ENCODE assay signal across 16 cellular contexts in the genomic region with DNA sequence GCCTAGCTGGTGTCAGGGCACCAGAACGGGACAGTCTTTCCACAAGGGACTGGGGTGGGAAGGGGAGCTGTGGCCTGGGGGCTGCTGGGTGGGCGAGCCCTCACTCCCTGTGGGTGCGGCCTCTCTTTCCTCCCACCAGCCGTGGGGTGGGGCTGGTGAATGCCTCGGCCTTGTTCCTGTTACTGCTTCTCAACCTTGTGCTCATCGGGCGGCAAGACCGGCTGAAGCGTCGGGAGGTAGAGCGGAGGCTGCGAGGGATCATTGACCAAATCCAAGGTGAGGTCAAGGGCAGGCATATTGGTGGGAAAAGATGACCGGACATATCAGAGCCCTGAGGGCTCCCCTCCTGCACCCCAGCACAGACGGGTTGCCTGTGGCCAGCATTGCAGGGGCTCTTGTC. TPM values are rescaled to one million over a fixed set of nuclear protein-coding genes. Genes with fewer than 3 reads are reported as not detected.
DNase-seq lines count a peak whose midpoint lies in the region; ATAC-seq and TF ChIP-seq lines count a peak whose summit lies in the region.
"Had no signal": no experiment of that assay in that cellular context is flagged by ENCODE, and none has a peak within 500 bp of the region (broad histone marks: within the 10 kb centered on the region; RNA-seq: fewer than 3 reads in every experiment).

No MANE protein-coding gene starts in this region.

- H3K27ac ChIP-seq in temporal lobe (ENCODE audit: low read depth, low read length) = peak overlapping the region; percentile 13
- no peak overlapping the region for H3K27ac ChIP-seq in prostate gland
- H3K27ac ChIP-seq in thyroid gland = peak overlapping the region in 1 of 3 donors; percentile 8
- H3K27ac ChIP-seq: brain microvascular endothelial cell, right lobe of liver had no signal

- intact Hi-C loops in activated naive CD4-positive, alpha-beta T cell treated with anti-CD3 and anti-CD28 coated beads for 36 hours (cut with micrococcal nuclease) = loop anchor here (5.0 kb wide), 1 partner anchor 59 kb away; no protein-coding TSS in a partner anchor
- intact Hi-C loops in activated T-helper 2 cell treated with anti-CD3 and anti-CD28 coated beads, Interferon-gamma antibody, Interleukin-2, Interleukin-4, amounts not matched to agents 10 μg/mL and 5 μg/mL and 100 μg/mL, durations not matched to agents 14 hours and 24 hours and 36 hours (cut with micrococcal nuclease) = no loop called here
- intact Hi-C loops in prostate gland (cut with DNase I) (no loop called here), thyroid gland (cut with DNase I) (no loop called here), left colon (cut with DNase I, micrococcal nuclease) (no loop called here)

- H3K4me1 ChIP-seq in prostate gland (replicated peaks) (no peaks in the 10 kb centered on the region), thyroid gland (peaks cover 0 to 30% of the 10 kb centered on the region in 2 donors)

- H3K4me1 Mint-ChIP-seq in activated naive CD4-positive, alpha-beta T cell treated with anti-CD3 and anti-CD28 coated beads for 36 hours (ENCODE audit: low read depth) = peaks cover 29% of the 10 kb centered on the region
- H3K4me1 Mint-ChIP-seq in activated T-helper 2 cell treated with anti-CD3 and anti-CD28 coated beads, Interferon-gamma antibody, Interleukin-2, Interleukin-4, amounts not matched to agents 10 μg/mL and 5 μg/mL and 100 μg/mL, durations not matched to agents 14 hours and 24 hours and 36 hours (ENCODE audit: low read depth) = peaks cover 19% of the 10 kb centered on the region
- H3K4me1 Mint-ChIP-seq in immature natural killer cell = peaks cover 21 to 37% of the 10 kb centered on the region in 2 donors

- CTCF ChIA-PET in activated naive CD4-positive, alpha-beta T cell treated with anti-CD3 and anti-CD28 coated beads for 36 hours (lab: Charles Lee) = no interaction called here

- DNase-seq in activated naive CD4-positive, alpha-beta T cell treated with anti-CD3 and anti-CD28 coated beads for 36 hours = no peak
- DNase-seq in activated naive CD4-positive, alpha-beta T cell treated with anti-CD3 and anti-CD28 coated beads, Interleukin-2, amount 50 U/mL, for 16 hours = no peak
- no peak for DNase-seq in activated T-helper 2 cell treated with anti-CD3 and anti-CD28 coated beads, Interferon-gamma antibody, Interleukin-2, Interleukin-4, amounts not matched to agents 10 μg/mL and 5 μg/mL and 100 μg/mL, durations not matched to agents 14 hours and 24 hours and 36 hours (ENCODE audit: low spot score)
- no peak for DNase-seq in immature natural killer cell
- no peak for DNase-seq in prostate gland (ENCODE audit: low spot score)
- no peak for DNase-seq in thyroid gland
- DNase-seq in left colon = no peak
- DNase-seq: activated CD4-positive, alpha-beta T cell treated with anti-CD3 and anti-CD28 coated beads, Interleukin-2, amount 50 U/mL, for 1 hour; activated effector memory CD4-positive, alpha-beta T cell treated with anti-CD3 and anti-CD28 coated beads, Interleukin-2, amount 50 U/mL, for 16 hours; brain microvascular endothelial cell; mammary epithelial cell; NCI-H1694 treated with DMSO at 0.1 percent for 48 hours; right lobe of liver; SIG-M5; stimulated activated CD8-positive, alpha-beta memory T cell treated with anti-CD3 and anti-CD28 coated beads, Interleukin-4, amount 100 ng/mL, for 48 hours had no signal

- H3K9me3 ChIP-seq in prostate gland (no peaks in the 10 kb centered on the region), thyroid gland (no peaks in the 10 kb centered on the region)
- H3K9me3 ChIP-seq: right lobe of liver had no signal

- H3K36me3 Mint-ChIP-seq in activated naive CD4-positive, alpha-beta T cell treated with anti-CD3 and anti-CD28 coated beads for 36 hours (ENCODE audit: low read depth) = peaks cover 8% of the 10 kb centered on the region
- H3K36me3 Mint-ChIP-seq in activated T-helper 2 cell treated with anti-CD3 and anti-CD28 coated beads, Interferon-gamma antibody, Interleukin-2, Interleukin-4, amounts not matched to agents 10 μg/mL and 5 μg/mL and 100 μg/mL, durations not matched to agents 14 hours and 24 hours and 36 hours (ENCODE audit: low read depth) = peaks cover 6% of the 10 kb centered on the region
- peaks cover 0 to 11% (median 7%) of the 10 kb centered on the region in 3 donors for H3K36me3 Mint-ChIP-seq in immature natural killer cell

- no peak for ATAC-seq in left colon
- ATAC-seq: right lobe of liver had no signal

- H3K4me3 ChIP-seq in prostate gland (no peak overlapping the region), thyroid gland (replicated peaks in 1 of 3) (no peak overlapping the region)
- H3K4me3 ChIP-seq: right lobe of liver had no signal

- H3K27me3 ChIP-seq in prostate gland (replicated peaks; ENCODE audit: insufficient read depth) (no peaks in the 10 kb centered on the region), thyroid gland (no peaks in the 10 kb centered on the region)
- H3K27me3 ChIP-seq: brain microvascular endothelial cell, right lobe of liver had no signal

- no peak overlapping the region for H3K4me3 Mint-ChIP-seq in activated naive CD4-positive, alpha-beta T cell treated with anti-CD3 and anti-CD28 coated beads for 36 hours
- H3K4me3 Mint-ChIP-seq in activated T-helper 2 cell treated with anti-CD3 and anti-CD28 coated beads, Interferon-gamma antibody, Interleukin-2, Interleukin-4, amounts not matched to agents 10 μg/mL and 5 μg/mL and 100 μg/mL, durations not matched to agents 14 hours and 24 hours and 36 hours (ENCODE audit: low read depth) = no peak overlapping the region
- H3K4me3 Mint-ChIP-seq in immature natural killer cell = peak overlapping the region in 2 of 5 donors; percentile 21 to 52

- no peak for TF ChIP-seq POLR2A in prostate gland (IDR thresholded peaks at IDR 0.05)
- TF ChIP-seq POLR2A in thyroid gland (IDR thresholded peaks at IDR 0.05) = no peak

- 92% methylated on average over 14 of the region's 14 CpGs for WGBS in prostate gland
- 86 to 92% methylated on average over 14 of the region's 14 CpGs for WGBS in thyroid gland, 2 donors

- no peaks in the 10 kb centered on the region for H3K9me3 Mint-ChIP-seq in activated naive CD4-positive, alpha-beta T cell treated with anti-CD3 and anti-CD28 coated beads for 36 hours
- H3K9me3 Mint-ChIP-seq in activated T-helper 2 cell treated with anti-CD3 and anti-CD28 coated beads, Interferon-gamma antibody, Interleukin-2, Interleukin-4, amounts not matched to agents 10 μg/mL and 5 μg/mL and 100 μg/mL, durations not matched to agents 14 hours and 24 hours and 36 hours = no peaks in the 10 kb centered on the region
- H3K9me3 Mint-ChIP-seq in immature natural killer cell = no peaks in the 10 kb centered on the region

- H3K27me3 Mint-ChIP-seq in activated naive CD4-positive, alpha-beta T cell treated with anti-CD3 and anti-CD28 coated beads for 36 hours (ENCODE audit: low read depth) = no peaks in the 10 kb centered on the region
- no peaks in the 10 kb centered on the region for H3K27me3 Mint-ChIP-seq in activated T-helper 2 cell treated with anti-CD3 and anti-CD28 coated beads, Interferon-gamma antibody, Interleukin-2, Interleukin-4, amounts not matched to agents 10 μg/mL and 5 μg/mL and 100 μg/mL, durations not matched to agents 14 hours and 24 hours and 36 hours (ENCODE audit: low read depth)
- H3K27me3 Mint-ChIP-seq in immature natural killer cell (ENCODE audit: low read depth in 3 of 3) = peaks cover 0 to 6% (median 4%) of the 10 kb centered on the region in 3 donors

- H3K36me3 ChIP-seq in prostate gland = no peaks in the 10 kb centered on the region
- no peaks in the 10 kb centered on the region for H3K36me3 ChIP-seq in thyroid gland
- H3K36me3 ChIP-seq: brain microvascular endothelial cell, right lobe of liver had no signal

- TF ChIP-seq CTCF in prostate gland (IDR thresholded peaks at IDR 0.05) = no peak
- TF ChIP-seq CTCF in thyroid gland (IDR thresholded peaks at IDR 0.05) = no peak

- peak overlapping the region; percentile 27 for H3K27ac Mint-ChIP-seq in activated naive CD4-positive, alpha-beta T cell treated with anti-CD3 and anti-CD28 coated beads for 36 hours
- H3K27ac Mint-ChIP-seq in activated T-helper 2 cell treated with anti-CD3 and anti-CD28 coated beads, Interferon-gamma antibody, Interleukin-2, Interleukin-4, amounts not matched to agents 10 μg/mL and 5 μg/mL and 100 μg/mL, durations not matched to agents 14 hours and 24 hours and 36 hours = peak overlapping the region; percentile 40
- peak overlapping the region; percentile 74 to 99 (median 95) for H3K27ac Mint-ChIP-seq in immature natural killer cell

RNA-seq across cellular contexts. Expression of a gene that starts 29.2 kb away (rescaled TPM):
- total RNA-seq in activated naive CD4-positive, alpha-beta T cell treated with anti-CD3 and anti-CD28 coated beads for 36 hours = 1 to 10 TPM; 1.0 to 1.1 TPM
- total RNA-seq in activated T-helper 2 cell treated with anti-CD3 and anti-CD28 coated beads, Interferon-gamma antibody, Interleukin-2, Interleukin-4, amounts not matched to agents 10 μg/mL and 5 μg/mL and 100 μg/mL, durations not matched to agents 14 hours and 24 hours and 36 hours = 2.2 and 2.3 TPM in 2 replicates
- polyA plus RNA-seq in immature natural killer cell = not detected
- total RNA-seq in temporal lobe = 5.7 TPM
- 10 to 100 TPM; 16.0 to 35.8 TPM for total RNA-seq in prostate gland
- total RNA-seq in thyroid gland = 10 to 100 TPM; 15.0 to 87.2 (median 21.7) TPM
- 10 to 100 TPM; 28.4 to 30.6 TPM for total RNA-seq in left colon

RNA-seq across cellular contexts. Expression of a gene that starts 29.7 kb away (rescaled TPM):
- 10 to 100 TPM; 50.4 to 53.5 TPM for total RNA-seq in activated naive CD4-positive, alpha-beta T cell treated with anti-CD3 and anti-CD28 coated beads for 36 hours
- total RNA-seq in activated T-helper 2 cell treated with anti-CD3 and anti-CD28 coated beads, Interferon-gamma antibody, Interleukin-2, Interleukin-4, amounts not matched to agents 10 μg/mL and 5 μg/mL and 100 μg/mL, durations not matched to agents 14 hours and 24 hours and 36 hours = 71.1 and 79.3 TPM in 2 replicates
- 10 to 100 TPM in 1 of 3 donors, 1 to 10 TPM in 2; 3.2 to 21.9 (median 9.3) TPM for polyA plus RNA-seq in immature natural killer cell
- 20.7 TPM for total RNA-seq in temporal lobe
- 100 to 1,000 TPM in 1 of 2 donors, 10 to 100 TPM in 1; 63.5 to 128 TPM for total RNA-seq in prostate gland
- 100 to 1,000 TPM in 1 of 4 donors, 10 to 100 TPM in 3; 52.1 to 116 (median 92.7) TPM for total RNA-seq in thyroid gland
- total RNA-seq in left colon = 100 to 1,000 TPM in 1 of 2 donors, 10 to 100 TPM in 1; 99.9 to 123 TPM

RNA-seq across cellular contexts. Expression of a gene that starts 30.2 kb away (rescaled TPM):
- total RNA-seq in activated naive CD4-positive, alpha-beta T cell treated with anti-CD3 and anti-CD28 coated beads for 36 hours = 10 to 100 TPM; 21.4 to 22.0 TPM
- 74.6 and 78.2 TPM in 2 replicates for total RNA-seq in activated T-helper 2 cell treated with anti-CD3 and anti-CD28 coated beads, Interferon-gamma antibody, Interleukin-2, Interleukin-4, amounts not matched to agents 10 μg/mL and 5 μg/mL and 100 μg/mL, durations not matched to agents 14 hours and 24 hours and 36 hours
- 100 to 1,000 TPM; 205 to 238 (median 209) TPM for polyA plus RNA-seq in immature natural killer cell
- total RNA-seq in temporal lobe (7.6 TPM), prostate gland (10 to 100 TPM; 45.9 to 56.2 TPM), thyroid gland (10 to 100 TPM; 11.6 to 46.6 (median 25.8) TPM), left colon (10 to 100 TPM; 30.1 to 38.9 TPM)

RNA-seq across cellular contexts. Expression of a gene that starts 39.3 kb away (rescaled TPM):
- 1 to 10 TPM; 6.2 to 6.8 TPM for total RNA-seq in activated naive CD4-positive, alpha-beta T cell treated with anti-CD3 and anti-CD28 coated beads for 36 hours
- total RNA-seq in activated T-helper 2 cell treated with anti-CD3 and anti-CD28 coated beads, Interferon-gamma antibody, Interleukin-2, Interleukin-4, amounts not matched to agents 10 μg/mL and 5 μg/mL and 100 μg/mL, durations not matched to agents 14 hours and 24 hours and 36 hours = 12.1 and 13.5 TPM in 2 replicates
- polyA plus RNA-seq in immature natural killer cell = 100 to 1,000 TPM in 1 of 3 donors, 10 to 100 TPM in 2; 81.2 to 137 (median 84.4) TPM
- total RNA-seq in temporal lobe = 0.74 TPM
- 10 to 100 TPM; 43.0 to 65.3 TPM for total RNA-seq in prostate gland
- total RNA-seq in thyroid gland = 10 to 100 TPM; 35.6 to 73.5 (median 53.8) TPM
- 100 to 1,000 TPM; 447 to 529 TPM for total RNA-seq in left colon

Comparison
In these comparisons a context has a peak if more than half of its experiments do, and no peak if none do; other contexts are left out.
1. H3K27ac Mint-ChIP-seq: peak in every context shown above with its lines; median percentile 95 in immature natural killer cell; 40 in activated T-helper 2 cell treated with anti-CD3 and anti-CD28 coated beads, Interferon-gamma antibody, Interleukin-2, Interleukin-4, amounts not matched to agents 10 μg/mL and 5 μg/mL and 100 μg/mL, durations not matched to agents 14 hours and 24 hours and 36 hours; 27 in activated naive CD4-positive, alpha-beta T cell treated with anti-CD3 and anti-CD28 coated beads for 36 hours.